ENCODE assay signal across 15 cellular contexts in genomic region chr6:157707576-157707975, GRCh38.
A peak's percentile ranks its signal among the peaks of the same experiment; 100 is the strongest.
DNase-seq lines count a peak whose midpoint lies in the region; ATAC-seq and TF ChIP-seq lines count a peak whose summit lies in the region.
"Had no signal": no experiment of that assay in that cellular context is flagged by ENCODE, and none has a peak within 500 bp of the region (broad histone marks: within the 10 kb centered on the region; RNA-seq: fewer than 3 reads in every experiment).

No MANE protein-coding gene starts in this region.

- H3K4me2 ChIP-seq in H9 (ENCODE audit: insufficient read depth, insufficient read length, low read length) (no peak overlapping the region), GM23248 (ENCODE audit: unreplicated experiment) (no peak overlapping the region)

- no peak overlapping the region for H4K91ac ChIP-seq in H9 (ENCODE audit: insufficient read length, low read depth, low read length)

- H3K4me3 ChIP-seq in left ventricle myocardium inferior (no peak overlapping the region), GM23248 (no peak overlapping the region)

- H3K27me3 ChIP-seq in left ventricle myocardium inferior (ENCODE audit: low read depth) (no peaks in the 10 kb centered on the region), H9 (ENCODE audit: insufficient read depth, low read length) (no peaks in the 10 kb centered on the region), GM23248 (replicated peaks; ENCODE audit: insufficient read depth) (no peaks in the 10 kb centered on the region)

- no peak overlapping the region for H2BK5ac ChIP-seq in H9 (ENCODE audit: insufficient read length, low read length)

- no peak for TF ChIP-seq CTCF in left ventricle myocardium inferior (IDR thresholded peaks at IDR 0.05; ENCODE audit: borderline replicate concordance)
- no peak for TF ChIP-seq CTCF in H9 (conservative IDR thresholded peaks at IDR 0.05)
- TF ChIP-seq CTCF in WTC11 (IDR thresholded peaks at IDR 0.05): no peak

- H3K4ac ChIP-seq in H9 (ENCODE audit: low read depth, low read length): no peak overlapping the region

- H3K4me1 ChIP-seq in left ventricle myocardium inferior (peaks cover 6% of the 10 kb centered on the region), H9 (ENCODE audit: insufficient read depth, low read length) (no peaks in the 10 kb centered on the region; the same call in 1 of the 2 replicates), GM23248 (ENCODE audit: insufficient read depth) (no peaks in the 10 kb centered on the region)

- no peak overlapping the region for H2BK20ac ChIP-seq in H9 (ENCODE audit: low read depth, low read length, poor library complexity, severe bottlenecking)

- H2BK120ac ChIP-seq in H9 (ENCODE audit: low read depth, low read length, poor library complexity, severe bottlenecking): no peak overlapping the region

- no peak overlapping the region for H2AK5ac ChIP-seq in H9 (ENCODE audit: insufficient read length, low read length)

- no peaks in the 10 kb centered on the region for H4K20me1 ChIP-seq in H9 (ENCODE audit: control insufficient read depth, insufficient read depth, insufficient read length)
- H4K20me1 ChIP-seq in GM23248 (ENCODE audit: insufficient read depth): no peaks in the 10 kb centered on the region

- H3K27ac Mint-ChIP-seq in H9 (peak overlapping the region in 2 of 3 experiments; percentile 66 to 96; a peak in 3 of 7 replicates), WTC11 (peak overlapping the region; percentile 75)
- H3K27ac Mint-ChIP-seq: B cell; CD4-positive, alpha-beta T cell had no signal

- WGBS in H9 (ENCODE audit: extremely low coverage, insufficient read length, low lambda C conversion rate): no CpG with 5 or more reads among the region's 6 CpGs
- WGBS in GM23248 (ENCODE audit: low coverage in 1 of 2, low lambda C conversion rate in 2 of 2, missing lambda C conversion rate in 2 of 2), 2 experiments: 65 to 73% methylated on average over 6 of the region's 6 CpGs

- H2BK15ac ChIP-seq in H9 (ENCODE audit: low read depth, low read length): no peak overlapping the region

- H4K8ac ChIP-seq in H9 (replicated peaks; ENCODE audit: insufficient read length, low read depth, low read length): no peak overlapping the region

- intact Hi-C loops in Right ventricle myocardium superior (cut with DNase I): no loop called here
- intact Hi-C loops in left ventricle myocardium inferior (cut with micrococcal nuclease): no loop called here
- intact Hi-C loops in posterior vena cava (cut with DNase I): no loop called here

- H3K23ac ChIP-seq in H9 (ENCODE audit: insufficient read length, low read depth, low read length): no peak overlapping the region

- DNase-seq in Right ventricle myocardium superior (no peak), left ventricle myocardium inferior (no peak), H9 (no peak), WTC11 (ENCODE audit: low spot score) (no peak), posterior vena cava (ENCODE audit: low spot score) (peak; percentile 34), GM23248 (no peak)
- DNase-seq: C1 segment of cervical spinal cord; CD4-positive, alpha-beta T cell; DMS153; DMS79 treated with DMSO at 0.1 percent for 48 hours; EL; KBM-7 had no signal

- H3K27me3 Mint-ChIP-seq in H9 (ENCODE audit: low read depth) (peaks cover 12% of the 10 kb centered on the region), WTC11 (ENCODE audit: low read depth) (peaks cover 20% of the 10 kb centered on the region)
- H3K27me3 Mint-ChIP-seq: CD4-positive, alpha-beta T cell had no signal

- CTCF ChIA-PET in WTC11 (lab: Charles Lee): interaction anchor here (1.2 to 1.6 kb wide), 2 partner anchors 19 to 166 kb away, joined by 4 to 5 read pairs; no protein-coding TSS in a partner anchor

- H3K27ac ChIP-seq in left ventricle myocardium inferior (replicated peaks) (no peak overlapping the region), H9 (ENCODE audit: insufficient read length, low read depth, low read length) (peak overlapping the region; percentile 48), GM23248 (no peak overlapping the region)

- H3K9ac ChIP-seq in H9 (ENCODE audit: extremely low read depth, insufficient read length, low read length) (no peak overlapping the region), GM23248 (no peak overlapping the region)

- H3K56ac ChIP-seq in H9 (ENCODE audit: insufficient read length, low read depth, low read length): no peak overlapping the region

- H3K36me3 ChIP-seq in left ventricle myocardium inferior: no peaks in the 10 kb centered on the region
- H3K36me3 ChIP-seq in GM23248 (ENCODE audit: low read depth): no peaks in the 10 kb centered on the region

- peak overlapping the region; percentile 44 for H3K18ac ChIP-seq in H9 (ENCODE audit: insufficient read length, low read depth, low read length)

- POLR2A ChIA-PET in WTC11 (lab: Charles Lee): no interaction called here

- H2AFZ ChIP-seq in H9 (ENCODE audit: low read length) (no peak overlapping the region), GM23248 (no peak overlapping the region)

- in situ Hi-C loops in GM23248 (cut with MboI): no loop called here

- H3K79me2 ChIP-seq in H9 (ENCODE audit: insufficient read depth, low read length) (no peaks in the 10 kb centered on the region), GM23248 (ENCODE audit: insufficient read depth) (no peaks in the 10 kb centered on the region)

- ATAC-seq in Right ventricle myocardium superior (ENCODE audit: poor library complexity) (peak; percentile 5), WTC11 (peak; percentile 3; the same call in 1 of the 2 replicates), HG03439 (IDR thresholded peaks at IDR 0.05; ENCODE audit: unreplicated experiment) (no peak)
- ATAC-seq: HCT116 had no signal

- no peak overlapping the region for H2BK12ac ChIP-seq in H9 (ENCODE audit: insufficient read length, low read depth, low read length)

- H3K36me3 Mint-ChIP-seq in H9 (ENCODE audit: insufficient read depth in 1 of 3, low read depth in 3 of 3): peaks cover 22 to 34% (median 33%) of the 10 kb centered on the region in 3 experiments
- peaks cover 49% of the 10 kb centered on the region for H3K36me3 Mint-ChIP-seq in WTC11

- peaks cover 31 to 41% of the 10 kb centered on the region in 2 experiments for H3K4me1 Mint-ChIP-seq in H9
- H3K4me1 Mint-ChIP-seq in WTC11: peaks cover 57% of the 10 kb centered on the region
- H3K4me1 Mint-ChIP-seq: B cell had no signal

- H3K9me3 Mint-ChIP-seq in H9: peaks cover 34 to 44% of the 10 kb centered on the region in 2 experiments
- H3K9me3 Mint-ChIP-seq in WTC11: peaks cover 52% of the 10 kb centered on the region
- H3K9me3 Mint-ChIP-seq: CD4-positive, alpha-beta T cell had no signal

- H3K9me3 ChIP-seq in left ventricle myocardium inferior (replicated peaks) (no peaks in the 10 kb centered on the region), H9 (ENCODE audit: control insufficient read depth, low read depth, low read length) (peaks cover 12% of the 10 kb centered on the region), GM23248 (ENCODE audit: low read depth) (no peaks in the 10 kb centered on the region)

- no peak overlapping the region for H4K5ac ChIP-seq in H9 (ENCODE audit: insufficient read length, low read depth, low read length)

- H3K79me1 ChIP-seq in H9 (ENCODE audit: insufficient read depth, low read depth, low read length, poor library complexity, severe bottlenecking): no peaks in the 10 kb centered on the region

- H3K4me3 Mint-ChIP-seq in H9: no peak overlapping the region
- H3K4me3 Mint-ChIP-seq in WTC11: no peak overlapping the region
- H3K4me3 Mint-ChIP-seq: B cell; CD4-positive, alpha-beta T cell had no signal

- H3K9me2 ChIP-seq in GM23248 (ENCODE audit: insufficient read depth): no peaks in the 10 kb centered on the region

- no peaks in the 10 kb centered on the region for H3K23me2 ChIP-seq in H9 (ENCODE audit: insufficient read length, low read depth, low read length, poor library complexity, severe bottlenecking)

- no peak overlapping the region for H3T11ph ChIP-seq in H9 (ENCODE audit: low read length)

- H3K14ac ChIP-seq in H9 (ENCODE audit: insufficient read depth, low read length): no peak overlapping the region

- H3F3A ChIP-seq in GM23248 (ENCODE audit: insufficient read depth): no peaks in the 10 kb centered on the region

TF ChIP-seq in WTC11, 78 proteins besides CTCF, POLR2A, EP300 and RAD21 (continues in another document):
- no peak for TF ChIP-seq ESRRA (CRISPR knock-in tag; IDR thresholded peaks at IDR 0.05; ENCODE audit: borderline replicate concordance)
- no peak for TF ChIP-seq ATF1 (CRISPR knock-in tag; IDR thresholded peaks at IDR 0.05)
- no peak for TF ChIP-seq ZNF281 (CRISPR knock-in tag; IDR thresholded peaks at IDR 0.05)
- TF ChIP-seq HMGXB4 (CRISPR knock-in tag; IDR thresholded peaks at IDR 0.05): no peak
- no peak for TF ChIP-seq NR2C2 (CRISPR knock-in tag; IDR thresholded peaks at IDR 0.05)
- TF ChIP-seq RORB (CRISPR knock-in tag; IDR thresholded peaks at IDR 0.05): no peak
